Comparison of ENCODE assay signal across 8 cellular contexts in the genomic region with DNA sequence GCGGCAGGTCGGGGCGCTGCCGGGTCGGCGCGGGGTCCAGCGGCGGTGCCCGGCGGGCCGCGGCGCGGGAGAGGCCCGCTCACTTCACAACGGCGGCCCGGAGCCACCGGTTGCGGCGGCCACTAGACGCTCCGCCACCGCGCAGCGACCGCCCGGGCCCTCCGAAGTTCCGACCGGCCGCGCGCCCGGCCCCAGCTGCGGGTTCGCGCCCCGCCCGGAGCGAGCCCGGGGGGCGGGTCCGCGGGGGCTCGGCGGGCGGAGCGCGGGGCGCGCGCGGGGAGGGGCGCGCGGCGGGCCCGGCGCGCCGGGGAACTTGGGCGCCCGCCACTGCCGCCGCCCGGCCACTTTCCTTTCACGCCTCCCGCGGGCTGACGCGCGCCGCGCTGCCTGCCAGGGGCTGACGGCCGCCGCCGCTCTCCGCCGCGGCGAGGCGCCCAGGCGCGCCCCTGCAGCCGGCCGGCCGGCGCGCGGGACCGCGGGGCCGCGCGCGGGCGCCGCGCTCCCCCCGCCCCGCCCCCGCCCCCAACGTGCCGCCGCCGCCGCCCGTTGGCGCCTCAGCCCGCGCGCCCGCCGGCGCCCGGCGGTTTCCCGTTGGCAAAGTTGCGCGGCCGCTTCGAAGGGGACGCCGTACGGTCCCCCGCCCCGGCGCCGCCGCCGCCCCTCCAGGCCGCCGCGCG. TPM values are rescaled to one million over a fixed set of nuclear protein-coding genes. Genes with fewer than 3 reads are reported as not detected.
DNase-seq lines count a peak whose midpoint lies in the region; ATAC-seq and TF ChIP-seq lines count a peak whose summit lies in the region.

No MANE protein-coding gene starts in this region.

- TF ChIP-seq POLR2A in erythroblast (IDR thresholded peaks at IDR 0.05; ENCODE audit: low read length) = no peak

- peak; percentile 51 for ATAC-seq in stimulated activated naive CD8-positive, alpha-beta T cell treated with anti-CD3 and anti-CD28 coated beads, Interleukin-15, Interleukin-2, amounts not matched to agents 100 U/mL and 50 U/mL, for 24 hours

- DNase-seq in NCI-H1092 treated with DMSO at 0.1 percent for 48 hours (lab: John Stamatoyannopoulos, UW) (peak; percentile 10), NCI-H1092 (lab: John Stamatoyannopoulos, UW) (no peak), HFF-Myc (ENCODE audit: extremely low read depth, low read depth) (no peak), NCI-H460 (ENCODE audit: extremely low read depth, low read depth) (peak; percentile 47), activated T-cell treated with anti-CD3 and anti-CD28 coated beads for 48 hours (ENCODE audit: low read depth) (peak; percentile 55), erythroblast (lab: John Stamatoyannopoulos, UW) (peak; percentile 75 to 87)
- DNase-seq in stimulated activated naive CD8-positive, alpha-beta T cell treated with anti-CD3 and anti-CD28 coated beads, Interleukin-15, Interleukin-2, amounts not matched to agents 100 U/mL and 50 U/mL, for 24 hours = peak; percentile 64

- peak overlapping the region; percentile 88 for H3K27ac ChIP-seq in muscle layer of colon (ENCODE audit: low read depth, low read length)

- H3K4me3 ChIP-seq in HFF-Myc (replicated peaks; ENCODE audit: low read depth, low read length) = peak overlapping the region; percentile 58
- H3K4me3 ChIP-seq in muscle layer of colon (ENCODE audit: low read depth in 1 of 2, low read length in 2 of 2) = peak overlapping the region; percentile 57 to 94

- H3K36me3 ChIP-seq in muscle layer of colon (ENCODE audit: insufficient read depth, low read length) = no peaks in the 10 kb centered on the region

- no peaks in the 10 kb centered on the region for H3K27me3 ChIP-seq in muscle layer of colon (ENCODE audit: control insufficient read depth in 1 of 2, insufficient read depth in 2 of 2, low read length in 2 of 2)

- no peaks in the 10 kb centered on the region for H3K9me3 ChIP-seq in muscle layer of colon (ENCODE audit: low read length)

- H3K4me1 ChIP-seq in muscle layer of colon (ENCODE audit: insufficient read depth, low read length) = peaks cover 12% of the 10 kb centered on the region

- no peak for TF ChIP-seq CTCF in HFF-Myc (IDR thresholded peaks at IDR 0.05; ENCODE audit: low read depth, low read length, missing control alignments)

- peak overlapping the region; percentile 36 for H3K9ac ChIP-seq in muscle layer of colon (ENCODE audit: low read length)

RNA-seq across cellular contexts. Expression of gene SFMBT1, which starts 0.6 kb away (rescaled TPM):
- 9.6 and 10.1 TPM in 2 replicates for total RNA-seq in NCI-H460 (2014; rRNA removed; shearing (Covaris generic))
- 6.4 and 6.6 TPM in 2 replicates for polyA plus RNA-seq in NCI-H460 (2014; cell fraction: nucleus; rRNA removed)

Comparison
In these comparisons a context has a peak if more than half of its experiments do, and no peak if none do; other contexts are left out.
1. DNase-seq: peak in NCI-H1092 treated with DMSO at 0.1 percent for 48 hours (single experiment), NCI-H460 (single experiment), activated T-cell treated with anti-CD3 and anti-CD28 coated beads for 48 hours (single experiment), erythroblast (2 of 2) and stimulated activated naive CD8-positive, alpha-beta T cell treated with anti-CD3 and anti-CD28 coated beads, Interleukin-15, Interleukin-2, amounts not matched to agents 100 U/mL and 50 U/mL, for 24 hours (single experiment); none in NCI-H1092 (single experiment) and HFF-Myc (single experiment).